22 cellular contexts compared by ENCODE assay signal in genomic region chr5:33905381-33905780, GRCh38. TPM values are rescaled to one million over a fixed set of nuclear protein-coding genes. Genes with fewer than 3 reads are reported as not detected.
A peak's percentile ranks its signal among the peaks of the same experiment; 100 is the strongest.
DNase-seq lines count a peak whose midpoint lies in the region; FAIRE-seq and TF ChIP-seq lines count a peak whose summit lies in the region.
"Had no signal": no experiment of that assay in that cellular context is flagged by ENCODE, and none has a peak within 500 bp of the region (broad histone marks: within the 10 kb centered on the region; RNA-seq: fewer than 3 reads in every experiment).

No MANE protein-coding gene starts in this region.

- no peaks in the 10 kb centered on the region for H3K4me1 ChIP-seq in endodermal cell (ENCODE audit: control insufficient read depth, insufficient read depth, low read length)
- H3K4me1 ChIP-seq in mesenchymal stem cell (ENCODE audit: control insufficient read depth, insufficient read depth, low read depth, low read length), result no peaks in the 10 kb centered on the region
- H3K4me1 ChIP-seq: HAP-1 had no signal

- no peak overlapping the region for H3K14ac ChIP-seq in mesenchymal stem cell (ENCODE audit: low read length in 2 of 2)

- FAIRE-seq in GM12892 (lab: Jason Lieb, UNC), result peak; percentile 5
- FAIRE-seq: G401.6, GM12878, GM18507, H54 had no signal

- H2BK12ac ChIP-seq in mesenchymal stem cell (ENCODE audit: low read length in 2 of 2), result no peak overlapping the region

- peaks cover 3% of the 10 kb centered on the region for H3K4me1 Mint-ChIP-seq in endodermal cell
- H3K4me1 Mint-ChIP-seq: CD4-positive, alpha-beta memory T cell had no signal

- H2AK5ac ChIP-seq in mesenchymal stem cell (ENCODE audit: low read length, severe bottlenecking), result no peak overlapping the region

- no peak overlapping the region for H3K4ac ChIP-seq in mesenchymal stem cell (ENCODE audit: low read depth in 1 of 2, low read length in 2 of 2)

- WGBS in endodermal cell (ENCODE audit: insufficient coverage in 1 of 2, insufficient read length in 1 of 2), 2 experiments, result 100% methylated on average over 1 of the region's 1 CpG; no CpG with 5 or more reads in 1 of the 2 experiments
- 80% methylated on average over 1 of the region's 1 CpG for WGBS in mesenchymal stem cell

- H3K27ac ChIP-seq in endodermal cell (ENCODE audit: low read depth, low read length) (no peak overlapping the region), mesenchymal stem cell (ENCODE audit: low read length, poor library complexity, severe bottlenecking) (no peak overlapping the region)

- no peak for DNase-seq in GM12892 (ENCODE audit: insufficient read length)
- DNase-seq in amniotic epithelial cell (ENCODE audit: low read depth), result peak; percentile 11
- no peak for DNase-seq in endodermal cell
- peak; percentile 63 for DNase-seq in mesenchymal stem cell
- no peak for DNase-seq in activated T-cell treated with anti-CD3 and anti-CD28 coated beads, Interleukin-2, amount 50 U/mL, for 48 hours
- no peak for DNase-seq in DMS153 treated with DMSO at 0.1 percent for 48 hours (lab: John Stamatoyannopoulos, UW; ENCODE audit: unreplicated experiment)
- no peak for DNase-seq in GDM1 (lab: John Stamatoyannopoulos, UW)
- DNase-seq: 8988T; C1 segment of cervical spinal cord; Calu3; CD4-positive, alpha-beta memory T cell; COR-L47; DND-41; GOT3; HFFc6 had no signal

- no peak overlapping the region for H2AFZ ChIP-seq in mesenchymal stem cell (ENCODE audit: low read depth, low read length)

- no peak overlapping the region for H3K4me3 Mint-ChIP-seq in endodermal cell
- H3K4me3 Mint-ChIP-seq: CD4-positive, alpha-beta memory T cell; HFFc6 had no signal

- no peak for TF ChIP-seq POLR2A in GM12892 (IDR thresholded peaks at IDR 0.05; ENCODE audit: low read depth, low read length)

- no peak overlapping the region for H4K91ac ChIP-seq in mesenchymal stem cell (ENCODE audit: low read length)

- H3K23ac ChIP-seq in mesenchymal stem cell (ENCODE audit: low read length in 2 of 2), result no peak overlapping the region

- no peaks in the 10 kb centered on the region for H3K27me3 ChIP-seq in endodermal cell (ENCODE audit: control insufficient read depth, insufficient read depth, low read length, poor library complexity, severe bottlenecking)
- H3K27me3 ChIP-seq in mesenchymal stem cell (ENCODE audit: control insufficient read depth in 1 of 2, insufficient read depth in 1 of 2, low read length in 2 of 2), result no peaks in the 10 kb centered on the region

- H3K27me3 Mint-ChIP-seq in endodermal cell (ENCODE audit: insufficient read depth), result no peaks in the 10 kb centered on the region

- H3K4me3 ChIP-seq in endodermal cell (ENCODE audit: low read length) (peak overlapping the region; percentile 9), mesenchymal stem cell (ENCODE audit: insufficient read depth in 1 of 2, low read depth in 1 of 2, low read length in 2 of 2) (no peak overlapping the region)
- H3K4me3 ChIP-seq: GM12878, HAP-1 had no signal

- H3K9me3 ChIP-seq in endodermal cell (ENCODE audit: control insufficient read depth, low read length) (peaks cover 45% of the 10 kb centered on the region), mesenchymal stem cell (ENCODE audit: control insufficient read depth, low read length) (peaks cover 31% of the 10 kb centered on the region)

- H2BK120ac ChIP-seq in mesenchymal stem cell (ENCODE audit: low read depth, low read length), result no peak overlapping the region

- no peak overlapping the region for H3K18ac ChIP-seq in mesenchymal stem cell (ENCODE audit: low read depth in 1 of 2, low read length in 2 of 2)

- H3K79me1 ChIP-seq in mesenchymal stem cell (replicated peaks; ENCODE audit: low read length, poor library complexity, severe bottlenecking), result no peaks in the 10 kb centered on the region

- H3K36me3 Mint-ChIP-seq in endodermal cell (ENCODE audit: low read depth), result peaks cover 5% of the 10 kb centered on the region

- no peak overlapping the region for H3K4me2 ChIP-seq in mesenchymal stem cell (ENCODE audit: low read length, poor library complexity, severe bottlenecking)

- H3K9me3 Mint-ChIP-seq in endodermal cell, result peaks cover 66% of the 10 kb centered on the region

- TF ChIP-seq CTCF in endodermal cell (conservative IDR thresholded peaks at IDR 0.05), result no peak

- H4K8ac ChIP-seq in mesenchymal stem cell (ENCODE audit: low read length), result no peak overlapping the region

- H3K36me3 ChIP-seq in endodermal cell (ENCODE audit: control insufficient read depth, insufficient read depth, low read length) (no peaks in the 10 kb centered on the region), mesenchymal stem cell (ENCODE audit: control insufficient read depth in 1 of 2, insufficient read depth in 2 of 2, low read depth in 1 of 2, low read length in 2 of 2) (no peaks in the 10 kb centered on the region)
- H3K36me3 ChIP-seq: HAP-1 had no signal

- no peak overlapping the region for H2BK5ac ChIP-seq in mesenchymal stem cell (ENCODE audit: low read depth, low read length, poor library complexity, severe bottlenecking)

- H3K9ac ChIP-seq in endodermal cell (ENCODE audit: extremely low read depth, low read length, poor library complexity, severe bottlenecking), result no peak overlapping the region
- no peak overlapping the region for H3K9ac ChIP-seq in mesenchymal stem cell (ENCODE audit: low read length)

- H3K27ac Mint-ChIP-seq in endodermal cell, result no peak overlapping the region
- H3K27ac Mint-ChIP-seq: HFFc6 had no signal

- no peak overlapping the region for H2BK15ac ChIP-seq in mesenchymal stem cell (ENCODE audit: low read depth, poor library complexity, severe bottlenecking)

RNA-seq across cellular contexts. Expression of gene ADAMTS12, which starts 13.6 kb away (rescaled TPM):
- polyA plus RNA-seq in GM12892 (2012; ENCODE audit: missing spikeins), result 12.6 TPM
- total RNA-seq in endodermal cell, result 100 to 1,000 TPM in 1 of 2 donors, 10 to 100 TPM in 1; 80.2 to 123 TPM
- 14.2 TPM for polyA plus RNA-seq in endodermal cell (2013, experiment 1 of 2)
- polyA plus RNA-seq in endodermal cell (2013, experiment 2 of 2), result 14.2 TPM
- polyA plus RNA-seq in mesenchymal stem cell (2013, experiment 1 of 2), result 95.8 TPM
- polyA plus RNA-seq in mesenchymal stem cell (2013, experiment 2 of 2), result 95.5 TPM
- polyA plus RNA-seq: CD4-positive, alpha-beta memory T cell had no signal

RNA-seq across cellular contexts. Expression of gene RXFP3, which starts 30.8 kb away (rescaled TPM):
- not detected for polyA plus RNA-seq in GM12892 (2012; ENCODE audit: missing spikeins)
- total RNA-seq in endodermal cell, result under 1 TPM in 1 of 2 donors, not detected in 1; 0.13 TPM
- not detected for polyA plus RNA-seq in endodermal cell (2013, experiment 1 of 2)
- not detected for polyA plus RNA-seq in endodermal cell (2013, experiment 2 of 2)
- not detected for polyA plus RNA-seq in mesenchymal stem cell (2013, experiment 1 of 2)
- not detected for polyA plus RNA-seq in mesenchymal stem cell (2013, experiment 2 of 2)
- total RNA-seq: A673; Calu3; CD4-positive, alpha-beta memory T cell; GM12878; HFFc6 had no signal
- polyA plus RNA-seq: BJ; CD4-positive, alpha-beta memory T cell had no signal

Comparison
In these comparisons a context has a peak if more than half of its experiments do, and no peak if none do; other contexts are left out.
1. DNase-seq: peak in amniotic epithelial cell (single experiment) and mesenchymal stem cell (single experiment); none in GM12892 (single experiment), endodermal cell (single experiment), activated T-cell treated with anti-CD3 and anti-CD28 coated beads, Interleukin-2, amount 50 U/mL, for 48 hours (0 of 2), DMS153 treated with DMSO at 0.1 percent for 48 hours (single experiment) and GDM1 (single experiment).